In the genomic region with DNA sequence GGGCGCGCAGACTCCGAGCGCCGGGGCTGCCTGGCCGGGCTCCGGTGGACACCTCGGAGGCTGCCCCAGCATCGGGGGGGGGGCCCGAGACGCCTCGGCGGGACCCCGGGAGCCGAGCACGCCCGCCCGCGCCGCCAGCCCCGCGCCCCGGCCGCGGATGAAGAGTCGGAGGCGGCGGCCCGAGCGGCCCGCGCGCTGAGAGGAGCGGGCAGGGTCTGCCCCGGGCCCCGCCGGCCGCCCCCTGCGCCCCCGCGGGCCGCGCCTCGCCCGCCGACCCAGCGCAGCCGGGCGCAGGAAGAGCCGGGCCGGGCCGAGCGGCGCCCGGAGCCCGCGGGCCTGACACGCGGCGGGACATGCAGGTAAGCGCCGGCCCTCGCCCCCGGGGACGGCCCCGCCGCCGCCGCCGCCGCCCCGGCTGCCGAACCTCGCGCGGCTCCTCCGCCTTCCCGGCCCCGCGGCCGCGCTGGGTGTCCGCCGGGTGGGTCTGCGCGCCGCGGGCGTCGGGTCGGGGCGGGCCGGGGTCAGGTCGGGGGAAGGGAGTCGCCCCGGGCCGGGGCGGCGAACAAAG, we compare ENCODE assay signal across 11 cellular contexts.
DNase-seq lines count a peak whose midpoint lies in the region; ATAC-seq lines count a peak whose summit lies in the region.
"Had no signal": no experiment of that assay in that cellular context is flagged by ENCODE, and none has a peak within 500 bp of the region (broad histone marks: within the 10 kb centered on the region; RNA-seq: fewer than 3 reads in every experiment).

No MANE protein-coding gene starts in this region.

- no peaks in the 10 kb centered on the region for H3K4me1 ChIP-seq in aorta (ENCODE audit: control insufficient read depth in 1 of 2, insufficient read depth in 2 of 2, low read length in 2 of 2)

- intact Hi-C loops in dendritic cell treated with granulocyte-macrophage colony-stimulating factor and Interleukin-4, amounts not matched to agents 40 ng/mL and 50 ng/mL, for 4 days (cut with micrococcal nuclease), result no loop called here
- intact Hi-C loops in aorta (cut with DNase I) (no loop called here), posterior vena cava (cut with DNase I) (no loop called here)

- no peaks in the 10 kb centered on the region for H3K9me3 Mint-ChIP-seq in stimulated activated naive CD8-positive, alpha-beta T cell treated with anti-CD3 and anti-CD28 coated beads, Interleukin-15, Interleukin-2, amounts not matched to agents 100 ng/mL and 50 ng/mL, for 24 hours
- no peaks in the 10 kb centered on the region for H3K9me3 Mint-ChIP-seq in dendritic cell treated with granulocyte-macrophage colony-stimulating factor and Interleukin-4, amounts not matched to agents 40 ng/mL and 50 ng/mL, for 4 days

- H3K4me3 ChIP-seq in aorta (ENCODE audit: low read length in 2 of 2), result peak overlapping the region; percentile 79 to 80

- no peaks in the 10 kb centered on the region for H3K9me3 ChIP-seq in aorta (ENCODE audit: control insufficient read depth, low read length)

- H3K36me3 ChIP-seq in aorta (ENCODE audit: control insufficient read depth in 1 of 2, insufficient read depth in 2 of 2, low read length in 1 of 2), result no peaks in the 10 kb centered on the region

- H3K27me3 ChIP-seq in aorta (ENCODE audit: control insufficient read depth in 1 of 2, insufficient read depth in 2 of 2, low read length in 1 of 2), result no peaks in the 10 kb centered on the region

- no peak overlapping the region for H3K27ac ChIP-seq in aorta (ENCODE audit: low read depth in 1 of 2, low read length in 2 of 2)

- H3K27me3 Mint-ChIP-seq in stimulated activated naive CD8-positive, alpha-beta T cell treated with anti-CD3 and anti-CD28 coated beads, Interleukin-15, Interleukin-2, amounts not matched to agents 100 ng/mL and 50 ng/mL, for 24 hours, result peaks cover 72% of the 10 kb centered on the region
- peaks cover 86% of the 10 kb centered on the region for H3K27me3 Mint-ChIP-seq in dendritic cell treated with granulocyte-macrophage colony-stimulating factor and Interleukin-4, amounts not matched to agents 40 ng/mL and 50 ng/mL, for 4 days

- H3K27ac Mint-ChIP-seq in stimulated activated naive CD8-positive, alpha-beta T cell treated with anti-CD3 and anti-CD28 coated beads, Interleukin-15, Interleukin-2, amounts not matched to agents 100 ng/mL and 50 ng/mL, for 24 hours, result no peak overlapping the region
- no peak overlapping the region for H3K27ac Mint-ChIP-seq in dendritic cell treated with granulocyte-macrophage colony-stimulating factor and Interleukin-4, amounts not matched to agents 40 ng/mL and 50 ng/mL, for 4 days

- H3K4me3 Mint-ChIP-seq in stimulated activated naive CD8-positive, alpha-beta T cell treated with anti-CD3 and anti-CD28 coated beads, Interleukin-15, Interleukin-2, amounts not matched to agents 100 ng/mL and 50 ng/mL, for 24 hours, result peak overlapping the region; percentile 63
- peak overlapping the region; percentile 68 for H3K4me3 Mint-ChIP-seq in dendritic cell treated with granulocyte-macrophage colony-stimulating factor and Interleukin-4, amounts not matched to agents 40 ng/mL and 50 ng/mL, for 4 days

- DNase-seq in stimulated activated naive CD8-positive, alpha-beta T cell treated with anti-CD3 and anti-CD28 coated beads, Interleukin-15, Interleukin-2, amounts not matched to agents 100 U/mL and 50 U/mL, for 24 hours, result no peak
- DNase-seq in mesenteric fat pad (ENCODE audit: low spot score) (peak; percentile 41), aorta (no peak), C1 segment of cervical spinal cord (lab: John Stamatoyannopoulos, UW) (no peak), HT-29 (ENCODE audit: low spot score) (no peak), posterior vena cava (ENCODE audit: low spot score) (no peak)
- DNase-seq: DND-41; NCI-H226; stimulated activated CD8-positive, alpha-beta memory T cell treated with anti-CD3 and anti-CD28 coated beads, Interleukin-4, amount 100 ng/mL, for 48 hours had no signal

- H3K4me1 Mint-ChIP-seq in stimulated activated naive CD8-positive, alpha-beta T cell treated with anti-CD3 and anti-CD28 coated beads, Interleukin-15, Interleukin-2, amounts not matched to agents 100 ng/mL and 50 ng/mL, for 24 hours (ENCODE audit: low read depth), result peaks cover 41% of the 10 kb centered on the region
- H3K4me1 Mint-ChIP-seq in dendritic cell treated with granulocyte-macrophage colony-stimulating factor and Interleukin-4, amounts not matched to agents 40 ng/mL and 50 ng/mL, for 4 days (ENCODE audit: low read depth), result peaks cover 23% of the 10 kb centered on the region

- ATAC-seq in stimulated activated naive CD8-positive, alpha-beta T cell treated with anti-CD3 and anti-CD28 coated beads, Interleukin-15, Interleukin-2, amounts not matched to agents 100 U/mL and 50 U/mL, for 24 hours, result no peak
- ATAC-seq in aorta (ENCODE audit: low FRiP score), result no peak

- H3K36me3 Mint-ChIP-seq in stimulated activated naive CD8-positive, alpha-beta T cell treated with anti-CD3 and anti-CD28 coated beads, Interleukin-15, Interleukin-2, amounts not matched to agents 100 ng/mL and 50 ng/mL, for 24 hours (ENCODE audit: low read depth), result no peaks in the 10 kb centered on the region
- no peaks in the 10 kb centered on the region for H3K36me3 Mint-ChIP-seq in dendritic cell treated with granulocyte-macrophage colony-stimulating factor and Interleukin-4, amounts not matched to agents 40 ng/mL and 50 ng/mL, for 4 days (ENCODE audit: low read depth)

- 1 to 2% methylated on average over 25 to 99 of the region's 99 CpGs for WGBS in aorta, 2 donors
